ENCODE assay signal across 1 cellular context in the genomic region with DNA sequence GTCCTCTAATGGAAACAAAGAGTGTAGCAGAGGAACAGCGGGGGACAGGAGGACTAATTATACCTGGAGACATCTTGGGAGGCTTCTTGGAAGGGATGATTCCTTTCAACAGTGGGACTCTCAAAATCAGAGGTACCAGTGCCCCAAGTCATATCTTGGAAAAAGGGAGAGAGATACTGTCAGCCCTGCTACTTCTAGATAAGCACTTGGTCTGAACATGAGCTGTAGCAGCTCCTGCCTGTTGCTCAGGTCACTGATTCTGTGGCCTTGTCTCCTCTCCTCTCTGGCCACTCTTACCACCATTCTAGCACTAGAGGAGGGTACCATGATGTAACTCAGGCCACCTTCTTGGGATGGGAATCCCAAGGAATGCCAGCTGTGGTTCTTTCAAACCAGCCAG.
TF ChIP-seq lines count a peak whose summit lies in the region.

No MANE protein-coding gene starts in this region.

TF ChIP-seq in IMR-90, 13 proteins besides CTCF, POLR2A, EP300 and RAD21:
- TF ChIP-seq ELK1 (IDR thresholded peaks at IDR 0.05; ENCODE audit: borderline replicate concordance, low read depth, low read length) (no peak), CHD1 (IDR thresholded peaks at IDR 0.05; ENCODE audit: low read depth, low read length) (no peak), MXI1 (IDR thresholded peaks at IDR 0.05; ENCODE audit: borderline replicate concordance, low read depth, low read length) (no peak), MAZ (IDR thresholded peaks at IDR 0.05; ENCODE audit: borderline replicate concordance, low read depth, low read length) (no peak), RCOR1 (IDR thresholded peaks at IDR 0.05; ENCODE audit: insufficient replicate concordance, low read length) (no peak), FOS (IDR thresholded peaks at IDR 0.05; ENCODE audit: low read depth, low read length) (no peak), NFE2L2 (IDR thresholded peaks at IDR 0.05; ENCODE audit: low read depth, low read length) (no peak), USF2 (IDR thresholded peaks at IDR 0.05; ENCODE audit: low read depth, low read length) (no peak), MAFK (IDR thresholded peaks at IDR 0.05; ENCODE audit: low read depth, low read length) (no peak), BHLHE40 (IDR thresholded peaks at IDR 0.05; ENCODE audit: low read depth, low read length) (no peak), SMC3 (IDR thresholded peaks at IDR 0.05; ENCODE audit: low read depth, low read length) (no peak), RFX5 (IDR thresholded peaks at IDR 0.05; ENCODE audit: low read depth, low read length) (no peak), CEBPB (IDR thresholded peaks at IDR 0.05; ENCODE audit: low read depth, low read length) (no peak)
